In the genomic region with DNA sequence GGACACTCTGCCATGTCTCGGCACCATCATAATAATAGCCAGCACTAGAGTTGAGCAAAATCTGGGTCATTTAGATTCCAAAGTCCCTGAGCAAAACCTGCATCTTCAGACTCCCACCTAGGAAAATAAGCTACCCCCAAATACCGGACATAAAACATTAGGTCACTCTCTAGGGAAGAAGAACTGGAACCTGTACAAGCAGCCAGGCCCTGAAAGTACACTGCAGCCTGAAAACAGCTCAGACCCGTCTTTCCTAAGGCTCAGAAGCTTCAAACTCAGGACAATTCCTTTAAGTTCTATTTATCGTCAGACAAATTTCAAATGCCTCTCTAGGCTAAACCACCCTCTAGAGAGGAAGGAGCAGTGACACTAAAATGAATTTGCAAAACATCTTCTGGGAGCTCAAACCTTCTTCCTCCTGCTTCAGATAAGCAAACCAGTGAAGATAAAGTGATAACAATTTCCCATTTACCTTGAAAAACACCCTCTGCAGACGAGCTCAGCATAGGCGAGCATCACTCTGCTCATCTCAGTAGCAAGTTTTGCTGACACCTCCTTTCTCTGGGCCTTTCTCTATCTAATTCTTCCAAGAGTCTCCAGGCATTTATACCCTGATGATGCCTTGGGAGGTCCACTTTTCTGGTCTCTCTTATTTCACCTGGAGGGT, we compare ENCODE assay signal across 8 cellular contexts. TPM values are rescaled to one million over a fixed set of nuclear protein-coding genes. Genes with fewer than 3 reads are reported as not detected.
DNase-seq lines count a peak whose midpoint lies in the region; ATAC-seq and TF ChIP-seq lines count a peak whose summit lies in the region.

No MANE protein-coding gene starts in this region.

- 71% methylated on average over 2 of the region's 6 CpGs; no CpG with 5 or more reads in 1 of the 2 experiments for WGBS in IMR-90 (ENCODE audit: extremely low coverage in 2 of 2, insufficient read length in 1 of 2), 2 experiments
- WGBS in esophagus, 2 donors = 57 to 58% methylated on average over 6 of the region's 6 CpGs

- peak overlapping the region; percentile 72 for H3K4ac ChIP-seq in IMR-90 (ENCODE audit: low read depth, low read length)

- DNase-seq in IMR-90 = no peak
- DNase-seq in globus pallidus (ENCODE audit: low spot score) = no peak
- no peak for DNase-seq in HK-2 (ENCODE audit: unreplicated experiment)
- no peak for DNase-seq in GDM1 (lab: John Stamatoyannopoulos, UW)

- H3K4me2 ChIP-seq in IMR-90 (ENCODE audit: low read depth, low read length) (peak overlapping the region; percentile 60), skeletal muscle satellite cell (ENCODE audit: low read length) (peak overlapping the region; percentile 70)

- BruUV-seq in IMR-90 (replicated peaks; lab: Mats Ljungman, UMichigan) = no TSS peak

- H3K79me1 ChIP-seq in IMR-90 (ENCODE audit: low read depth in 1 of 2, low read length in 2 of 2) = peaks cover 33 to 78% of the 10 kb centered on the region in 2 experiments

- peak overlapping the region; percentile 92 for H2BK120ac ChIP-seq in IMR-90 (ENCODE audit: low read depth, low read length)

- H3K27ac ChIP-seq in IMR-90 (ENCODE audit: insufficient read depth, low read length) (peak overlapping the region; percentile 61), esophagus (ENCODE audit: low read depth in 2 of 2, low read length in 1 of 2) (peak overlapping the region; percentile 75 to 76)

- peak overlapping the region; percentile 82 for H4K91ac ChIP-seq in IMR-90 (ENCODE audit: insufficient read depth, low read depth, low read length)

- TF ChIP-seq RAD21 in IMR-90 (IDR thresholded peaks at IDR 0.05; ENCODE audit: low read length) = no peak

- TF ChIP-seq POLR2A in IMR-90 (IDR thresholded peaks at IDR 0.05; ENCODE audit: low read depth, low read length) = no peak

- in situ Hi-C loops in IMR-90 (cut with MboI; ENCODE audit: low sequenced_read_pairs) = no loop called here

- H3K56ac ChIP-seq in IMR-90 (ENCODE audit: extremely low read depth, insufficient read depth, low read length) = peak overlapping the region; percentile 76

- H4K20me1 ChIP-seq in IMR-90 (ENCODE audit: insufficient read depth, low read length) = peaks cover 5% of the 10 kb centered on the region; the same call in 1 of the 2 replicates

- H2BK15ac ChIP-seq in IMR-90 (ENCODE audit: low read depth, low read length) = peak overlapping the region; percentile 39; the same call in 1 of the 3 replicates

- H3K4me3 ChIP-seq in IMR-90 (ENCODE audit: insufficient read depth, low read depth, low read length) (no peak overlapping the region), esophagus (ENCODE audit: low read depth in 1 of 2, low read length in 2 of 2) (no peak overlapping the region), skeletal muscle satellite cell (ENCODE audit: low read length) (peak overlapping the region; percentile 40)

- CTCF ChIA-PET in IMR-90 (lab: Yijun Ruan, JAX) = no interaction called here

- peak overlapping the region; percentile 37; the same call in 1 of the 2 replicates for H2AK5ac ChIP-seq in IMR-90 (ENCODE audit: low read depth, low read length)

- H3K9ac ChIP-seq in IMR-90 (ENCODE audit: low read depth, low read length) (peak overlapping the region; percentile 41), skeletal muscle satellite cell (ENCODE audit: low read depth, low read length) (peak overlapping the region; percentile 41)

- POLR2A ChIA-PET in IMR-90 (lab: Charles Lee; ENCODE audit: unreplicated experiment) = no interaction called here

- H3K9me3 ChIP-seq in IMR-90 (ENCODE audit: control insufficient read depth, insufficient read depth, low read length) = no peaks in the 10 kb centered on the region
- H3K9me3 ChIP-seq in esophagus (ENCODE audit: control insufficient read depth in 2 of 2, insufficient read depth in 1 of 2, low read depth in 1 of 2, low read length in 1 of 2) = no peaks in the 10 kb centered on the region
- H3K9me3 ChIP-seq in skeletal muscle satellite cell (replicated peaks; ENCODE audit: low read length) = no peaks in the 10 kb centered on the region

- peak overlapping the region; percentile 82 for H2BK20ac ChIP-seq in IMR-90 (ENCODE audit: low read depth, low read length)

- peak overlapping the region; percentile 91 for H2AFZ ChIP-seq in IMR-90 (replicated peaks; ENCODE audit: low read length, poor library complexity)

- no peak for TF ChIP-seq CTCF in IMR-90 (conservative IDR thresholded peaks at IDR 0.05; ENCODE audit: low read depth, low read length)

- dilution Hi-C loops in IMR-90 (cut with HindIII; ENCODE audit: low sequenced_read_pairs, unreplicated experiment) = no loop called here

- H3K18ac ChIP-seq in IMR-90 (ENCODE audit: low read depth, low read length) = peak overlapping the region; percentile 41

- peaks cover 41% of the 10 kb centered on the region for H3K4me1 ChIP-seq in IMR-90 (ENCODE audit: control insufficient read depth, insufficient read depth, low read length)
- H3K4me1 ChIP-seq in esophagus (ENCODE audit: control insufficient read depth in 2 of 2, insufficient read depth in 2 of 2, low read length in 1 of 2) = peaks cover 3 to 16% of the 10 kb centered on the region in 2 donors
- peaks cover 38% of the 10 kb centered on the region for H3K4me1 ChIP-seq in skeletal muscle satellite cell (ENCODE audit: control insufficient read depth, insufficient read depth, low read length)

- peak overlapping the region; percentile 50 for H4K5ac ChIP-seq in IMR-90 (ENCODE audit: low read depth, low read length)

- peak overlapping the region; percentile 61 to 93; a peak in 3 of 4 replicates for H4K8ac ChIP-seq in IMR-90 (ENCODE audit: low read depth in 2 of 2, low read length in 2 of 2)

- H3K27me3 ChIP-seq in IMR-90 (ENCODE audit: control insufficient read depth, insufficient read depth, low read length) = no peaks in the 10 kb centered on the region
- no peaks in the 10 kb centered on the region for H3K27me3 ChIP-seq in esophagus (ENCODE audit: control insufficient read depth in 1 of 2, insufficient read depth in 2 of 2, low read length in 2 of 2)
- H3K27me3 ChIP-seq in skeletal muscle satellite cell (ENCODE audit: control insufficient read depth, insufficient read depth, low read length) = no peaks in the 10 kb centered on the region

- ATAC-seq in GM19438 (IDR thresholded peaks at IDR 0.05; ENCODE audit: low read depth, unreplicated experiment) (peak; percentile 13), IMR-90 (ENCODE audit: low read depth) (no peak; the same call in 1 of the 2 replicates), GM18867 (IDR thresholded peaks at IDR 0.05; ENCODE audit: unreplicated experiment) (no peak)

- peaks cover 27% of the 10 kb centered on the region for H3K9me1 ChIP-seq in IMR-90 (ENCODE audit: insufficient read depth, low read length)

- H2BK5ac ChIP-seq in IMR-90 (ENCODE audit: low read depth, low read length, poor library complexity, severe bottlenecking) = peak overlapping the region; percentile 59

- peak overlapping the region; percentile 33 for H2AK9ac ChIP-seq in IMR-90 (replicated peaks; ENCODE audit: low read depth, low read length, poor library complexity)

- H3K14ac ChIP-seq in IMR-90 (replicated peaks; ENCODE audit: low read depth, low read length) = peak overlapping the region; percentile 49

- H3K23ac ChIP-seq in IMR-90 (ENCODE audit: low read depth, low read length) = peak overlapping the region; percentile 73

- H3K36me3 ChIP-seq in IMR-90 (ENCODE audit: control insufficient read depth, insufficient read depth, low read length) = peaks cover 7% of the 10 kb centered on the region
- peaks cover 0 to 1% of the 10 kb centered on the region in 2 donors for H3K36me3 ChIP-seq in esophagus (ENCODE audit: control insufficient read depth in 2 of 2, insufficient read depth in 2 of 2, low read length in 1 of 2)
- H3K36me3 ChIP-seq in skeletal muscle satellite cell (ENCODE audit: insufficient read depth, low read length) = peaks cover 11% of the 10 kb centered on the region

- intact Hi-C loops in IMR-90 (cut with micrococcal nuclease) = no loop called here

TF ChIP-seq in IMR-90, 13 proteins besides CTCF, POLR2A, EP300 and RAD21:
- no peak for TF ChIP-seq MAZ (IDR thresholded peaks at IDR 0.05; ENCODE audit: borderline replicate concordance, low read depth, low read length)
- TF ChIP-seq MAFK (IDR thresholded peaks at IDR 0.05; ENCODE audit: low read depth, low read length) = peak; percentile 42; the same call in 1 of the 2 replicates

RNA-seq across cellular contexts. Expression of a gene that starts 34.0 kb away (rescaled TPM):
- total RNA-seq in IMR-90 (2012; rRNA removed) = 35.5 and 38.3 TPM in 2 replicates
- polyA plus RNA-seq in IMR-90 (2012; rRNA removed) (47.8 and 49.2 TPM in 2 replicates), esophagus (1 to 10 TPM; 2.1 to 2.3 TPM)
- polyA plus RNA-seq in IMR-90 (2012; cell fraction: cytosol; rRNA removed) = 25.7 and 37.1 TPM in 2 replicates
- 70.4 and 79.6 TPM in 2 replicates for polyA plus RNA-seq in IMR-90 (2012; cell fraction: nucleus; rRNA removed; ENCODE audit: low replicate concordance)
- total RNA-seq in skeletal muscle satellite cell (2012; rRNA removed) = 0.76 and 7.6 TPM in 2 replicates

Comparison
In these comparisons a context has a peak if more than half of its experiments do, and no peak if none do; other contexts are left out.
1. RNA of a gene that starts 34.0 kb away (polyA plus RNA-seq): 25.7 to 79.6 TPM in IMR-90; 2.1 to 2.3 TPM in esophagus; every median in the first group is over 4 times any median in the second.